Comparison of ENCODE assay signal across 16 cellular contexts in the genomic region with DNA sequence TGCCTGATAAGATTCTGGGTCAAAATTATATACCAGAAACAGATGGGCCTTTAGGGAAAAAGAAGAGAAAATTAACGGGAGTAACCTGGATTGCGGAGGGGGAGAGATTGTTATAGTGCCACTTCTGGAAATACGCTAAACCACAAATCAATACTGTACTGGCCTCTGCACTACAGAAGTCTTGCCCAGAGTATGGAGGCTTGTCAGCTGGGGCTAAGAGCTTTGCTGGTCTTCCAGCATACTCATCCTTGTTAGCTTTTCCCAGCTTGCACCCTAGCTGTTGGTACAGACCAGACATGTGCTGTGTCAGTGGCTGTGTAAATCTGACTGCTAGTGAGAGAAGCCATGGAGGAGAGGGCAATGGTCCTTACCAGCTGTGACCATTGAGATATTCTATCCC.
"Had no signal": no experiment of that assay in that cellular context is flagged by ENCODE, and none has a peak within 500 bp of the region (broad histone marks: within the 10 kb centered on the region; RNA-seq: fewer than 3 reads in every experiment).

No MANE protein-coding gene starts in this region.

- H3K27ac ChIP-seq: hepatocyte, lower lobe of right lung had no signal

- H3K4me3 Mint-ChIP-seq: activated CD8-positive, alpha-beta T cell treated with anti-CD3 and anti-CD28 coated beads for 36 hours; activated naive CD4-positive, alpha-beta T cell treated with anti-CD3 and anti-CD28 coated beads, Interleukin-2, amount 50 U/mL, for 24 hours; naive thymus-derived CD8-positive, alpha-beta T cell; stimulated activated naive B cell treated with anti-CD40 and anti-IgM and Interleukin-4, amounts not matched to agents 10 μg/mL and 1 μg/mL and 100 μg/mL, for 72 hours; T-cell had no signal

- H3K9me3 ChIP-seq: lower lobe of right lung, spleen had no signal

- DNase-seq: activated CD4-positive, alpha-beta T cell treated with anti-CD3 and anti-CD28 coated beads for 48 hours; activated CD4-positive, CD25-positive, alpha-beta regulatory T cell; activated CD8-positive, alpha-beta T cell treated with anti-CD3 and anti-CD28 coated beads for 36 hours; activated effector memory CD4-positive, alpha-beta T cell treated with anti-CD3 and anti-CD28 coated beads, Interleukin-2, amount 50 U/mL, for 16 hours; activated T-cell treated with anti-CD3 and anti-CD28 coated beads, Interleukin-2, amount 50 U/mL, for 48 hours; dermis blood vessel endothelial cell; effector memory CD4-positive, alpha-beta T cell; lower lobe of right lung; naive thymus-derived CD8-positive, alpha-beta T cell; stimulated activated CD4-positive, alpha-beta T cell treated with anti-CD3 and anti-CD28 coated beads, Interleukin-4, amount 100 ng/mL, for 4 hours; stimulated activated naive B cell treated with anti-CD40 and anti-IgM and Interleukin-4, amounts not matched to agents 10 μg/mL and 1 μg/mL and 100 μg/mL, for 72 hours; T-cell; T-helper 9 cell had no signal

- H3K27ac Mint-ChIP-seq: activated CD8-positive, alpha-beta T cell treated with anti-CD3 and anti-CD28 coated beads for 36 hours; activated naive CD4-positive, alpha-beta T cell treated with anti-CD3 and anti-CD28 coated beads, Interleukin-2, amount 50 U/mL, for 24 hours; T-cell had no signal

- H3K27me3 Mint-ChIP-seq: activated CD8-positive, alpha-beta T cell treated with anti-CD3 and anti-CD28 coated beads for 36 hours; activated naive CD4-positive, alpha-beta T cell treated with anti-CD3 and anti-CD28 coated beads, Interleukin-2, amount 50 U/mL, for 24 hours; naive thymus-derived CD8-positive, alpha-beta T cell; stimulated activated naive B cell treated with anti-CD40 and anti-IgM and Interleukin-4, amounts not matched to agents 10 μg/mL and 1 μg/mL and 100 μg/mL, for 72 hours; T-cell had no signal

- ATAC-seq: activated CD8-positive, alpha-beta T cell treated with anti-CD3 and anti-CD28 coated beads for 36 hours; lower lobe of right lung; naive thymus-derived CD8-positive, alpha-beta T cell; stimulated activated naive B cell treated with anti-CD40 and anti-IgM and Interleukin-4, amounts not matched to agents 10 μg/mL and 1 μg/mL and 100 μg/mL, for 72 hours; T-cell had no signal

- H3K9me3 Mint-ChIP-seq: activated CD8-positive, alpha-beta T cell treated with anti-CD3 and anti-CD28 coated beads for 36 hours; activated naive CD4-positive, alpha-beta T cell treated with anti-CD3 and anti-CD28 coated beads, Interleukin-2, amount 50 U/mL, for 24 hours; naive thymus-derived CD8-positive, alpha-beta T cell; stimulated activated naive B cell treated with anti-CD40 and anti-IgM and Interleukin-4, amounts not matched to agents 10 μg/mL and 1 μg/mL and 100 μg/mL, for 72 hours; T-cell had no signal

- H3K27me3 ChIP-seq: hepatocyte, spleen had no signal

- H3K4me3 ChIP-seq: hepatocyte, lower lobe of right lung, spleen had no signal
